Comparison of ENCODE assay signal across 13 cellular contexts in genomic region chr2:239774933-239775622, GRCh38.
"Had no signal": no experiment of that assay in that cellular context is flagged by ENCODE, and none has a peak within 500 bp of the region (broad histone marks: within the 10 kb centered on the region; RNA-seq: fewer than 3 reads in every experiment).

No MANE protein-coding gene starts in this region.

- H3K36me3 ChIP-seq: gastroesophageal sphincter, upper lobe of right lung had no signal

- H3K4me3 ChIP-seq: dorsolateral prefrontal cortex, gastroesophageal sphincter, lung, upper lobe of right lung had no signal

- ATAC-seq: activated naive CD8-positive, alpha-beta T cell treated with anti-CD3 and anti-CD28 coated beads, Interleukin-2, amount 50 U/mL, for 24 hours; gastroesophageal sphincter; left colon; upper lobe of right lung had no signal

- DNase-seq: activated CD4-positive, CD25-positive, alpha-beta regulatory T cell treated with anti-CD3 and anti-CD28 coated beads, Interleukin-2, amount 50 U/mL, for 72 hours; activated naive CD4-positive, alpha-beta T cell treated with Interleukin-2 at 50 U/mL for 16 hours; activated naive CD8-positive, alpha-beta T cell treated with anti-CD3 and anti-CD28 coated beads, Interleukin-2, amount 50 U/mL, for 24 hours; midbrain; stimulated activated CD4-positive, alpha-beta T cell treated with anti-CD3 and anti-CD28 coated beads, Interleukin-15, amount 100 ng/mL, for 24 hours; stimulated activated CD4-positive, alpha-beta T cell treated with anti-CD3 and anti-CD28 coated beads, Interleukin-4, amount 100 ng/mL, for 24 hours; stimulated activated naive CD4-positive, alpha-beta T cell treated with Interleukin-2 at 50 U/mL for 16 hours; T-helper 9 cell; upper lobe of right lung had no signal

- H3K27me3 Mint-ChIP-seq: activated naive CD8-positive, alpha-beta T cell treated with anti-CD3 and anti-CD28 coated beads, Interleukin-2, amount 50 U/mL, for 24 hours had no signal

- H3K27ac ChIP-seq: dorsolateral prefrontal cortex, gastroesophageal sphincter, upper lobe of right lung had no signal

- H3K27ac Mint-ChIP-seq: activated naive CD8-positive, alpha-beta T cell treated with anti-CD3 and anti-CD28 coated beads, Interleukin-2, amount 50 U/mL, for 24 hours had no signal

- H3K4me1 Mint-ChIP-seq: activated naive CD8-positive, alpha-beta T cell treated with anti-CD3 and anti-CD28 coated beads, Interleukin-2, amount 50 U/mL, for 24 hours had no signal

- H3K4me3 Mint-ChIP-seq: activated naive CD8-positive, alpha-beta T cell treated with anti-CD3 and anti-CD28 coated beads, Interleukin-2, amount 50 U/mL, for 24 hours had no signal

- H3K27me3 ChIP-seq: upper lobe of right lung had no signal

- H3K4me1 ChIP-seq: gastroesophageal sphincter, upper lobe of right lung had no signal
